Comparison of ENCODE assay signal across 9 cellular contexts in genomic region chr20:51525241-51526104, GRCh38. TPM values are rescaled to one million over a fixed set of nuclear protein-coding genes. Genes with fewer than 3 reads are reported as not detected.
DNase-seq lines count a peak whose midpoint lies in the region; FAIRE-seq and TF ChIP-seq lines count a peak whose summit lies in the region.
"Had no signal": no experiment of that assay in that cellular context is flagged by ENCODE, and none has a peak within 500 bp of the region (broad histone marks: within the 10 kb centered on the region; RNA-seq: fewer than 3 reads in every experiment).

No MANE protein-coding gene starts in this region.

- TF ChIP-seq CTCF in Peyer's patch (IDR thresholded peaks at IDR 0.05) (no peak), adrenal gland (IDR thresholded peaks at IDR 0.05) (no peak)

- H3K27me3 ChIP-seq in Peyer's patch, result no peaks in the 10 kb centered on the region
- no peaks in the 10 kb centered on the region for H3K27me3 ChIP-seq in adrenal gland

- H3K4me3 ChIP-seq in Peyer's patch (peak overlapping the region in 1 of 4 donors; percentile 10), adrenal gland (no peak overlapping the region)

- WGBS in adrenal gland, 4 donors, result 70 to 77% (median 72%) methylated on average over 19 to 20 of the region's 20 CpGs

- intact Hi-C loops in adrenal gland (cut with DNase I), result no loop called here

- FAIRE-seq in GM12892 (lab: Jason Lieb, UNC), result peak; percentile 70

- TF ChIP-seq POLR2A in GM12892 (IDR thresholded peaks at IDR 0.05; ENCODE audit: low read depth, low read length) (no peak), Peyer's patch (IDR thresholded peaks at IDR 0.05) (no peak), adrenal gland (IDR thresholded peaks at IDR 0.05) (no peak)

- H3K27ac ChIP-seq in Peyer's patch (peak overlapping the region in 3 of 4 donors; percentile 7 to 58 (median 31)), adrenal gland (peak overlapping the region in 2 of 5 donors; percentile 41 to 61)
- H3K27ac ChIP-seq: parathyroid adenoma had no signal

- H3K9me3 ChIP-seq in Peyer's patch, result no peaks in the 10 kb centered on the region
- no peaks in the 10 kb centered on the region for H3K9me3 ChIP-seq in adrenal gland (replicated peaks in 1 of 3)

- H3K36me3 ChIP-seq in Peyer's patch (no peaks in the 10 kb centered on the region), adrenal gland (replicated peaks in 1 of 2) (no peaks in the 10 kb centered on the region)

- H3K4me1 ChIP-seq in Peyer's patch (peaks cover 0 to 13% (median 10%) of the 10 kb centered on the region in 4 donors), adrenal gland (replicated peaks in 1 of 2) (no peaks in the 10 kb centered on the region)
- H3K4me1 ChIP-seq: parathyroid adenoma had no signal

- DNase-seq in GM12892 (ENCODE audit: insufficient read length) (no peak), Peyer's patch (peak in 2 of 3 donors; percentile 51 to 66), adrenal gland (peak in 4 of 7 donors; percentile 29 to 37 (median 34)), pons (ENCODE audit: low spot score) (peak; percentile 58), GM03348 (ENCODE audit: low spot score) (no peak), RKO (ENCODE audit: low spot score) (no peak), DMS153 (lab: John Stamatoyannopoulos, UW) (no peak), GOT3 (lab: John Stamatoyannopoulos, UW) (no peak)

RNA-seq across cellular contexts. Expression of gene NFATC2, which starts 17.0 kb away (rescaled TPM):
- 4.6 TPM for polyA plus RNA-seq in GM12892 (2012; ENCODE audit: missing spikeins)
- total RNA-seq in Peyer's patch (10 to 100 TPM in 3 of 4 donors, 1 to 10 TPM in 1; 4.4 to 38.0 (median 13.6) TPM), adrenal gland (1 to 10 TPM; 2.4 to 7.7 (median 5.2) TPM)
- polyA plus RNA-seq in adrenal gland, result 1 to 10 TPM; 1.9 to 2.3 (median 2.1) TPM

Comparison
In these comparisons a context has a peak if more than half of its experiments do, and no peak if none do; other contexts are left out.
1. DNase-seq: peak in Peyer's patch (2 of 3), adrenal gland (4 of 7) and pons (single experiment); none in GM12892 (single experiment), GM03348 (single experiment), RKO (single experiment), DMS153 (single experiment) and GOT3 (single experiment).